1 cellular context compared by ENCODE assay signal in the genomic region with DNA sequence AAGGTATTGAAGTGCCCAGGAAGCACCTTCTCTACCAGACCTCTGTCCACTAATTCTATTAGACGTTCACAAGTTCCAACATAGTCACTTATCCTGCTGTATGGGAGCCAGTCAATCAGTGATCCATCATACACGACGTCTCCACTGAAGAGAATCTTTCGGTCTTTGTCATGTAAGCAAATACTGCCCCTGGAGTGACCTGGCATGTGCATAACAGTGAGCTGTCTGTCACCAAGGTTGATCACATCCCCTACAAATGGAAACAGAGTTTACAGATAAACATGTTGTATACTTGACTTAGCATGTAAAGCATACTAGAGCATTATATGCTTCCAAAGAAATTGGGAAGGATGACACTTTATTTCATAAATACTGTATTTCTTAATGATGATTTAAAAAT.
TF ChIP-seq lines count a peak whose summit lies in the region.

No MANE protein-coding gene starts in this region.

TF ChIP-seq in WTC11, 78 proteins besides CTCF, POLR2A, EP300 and RAD21 (continued from another document):
- TF ChIP-seq, protein P1, sequence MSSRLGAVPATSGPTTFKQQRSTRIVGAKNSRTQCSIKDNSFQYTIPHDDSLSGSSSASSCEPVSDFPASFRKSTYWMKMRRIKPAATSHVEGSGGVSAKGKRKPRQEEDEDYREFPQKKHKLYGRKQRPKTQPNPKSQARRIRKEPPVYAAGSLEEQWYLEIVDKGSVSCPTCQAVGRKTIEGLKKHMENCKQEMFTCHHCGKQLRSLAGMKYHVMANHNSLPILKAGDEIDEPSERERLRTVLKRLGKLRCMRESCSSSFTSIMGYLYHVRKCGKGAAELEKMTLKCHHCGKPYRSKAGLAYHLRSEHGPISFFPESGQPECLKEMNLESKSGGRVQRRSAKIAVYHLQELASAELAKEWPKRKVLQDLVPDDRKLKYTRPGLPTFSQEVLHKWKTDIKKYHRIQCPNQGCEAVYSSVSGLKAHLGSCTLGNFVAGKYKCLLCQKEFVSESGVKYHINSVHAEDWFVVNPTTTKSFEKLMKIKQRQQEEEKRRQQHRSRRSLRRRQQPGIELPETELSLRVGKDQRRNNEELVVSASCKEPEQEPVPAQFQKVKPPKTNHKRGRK (CRISPR knock-in tag; IDR thresholded peaks at IDR 0.05; ENCODE audit: borderline replicate concordance), result no peak
- TF ChIP-seq ZNF416 (CRISPR knock-in tag; IDR thresholded peaks at IDR 0.05), result no peak
TF ChIP-seq in WTC11: peak in this region for 0.
